Comparison of ENCODE assay signal across 16 cellular contexts in genomic region chr6:79257381-79258205, GRCh38. TPM values are rescaled to one million over a fixed set of nuclear protein-coding genes. Genes with fewer than 3 reads are reported as not detected.
A peak's percentile ranks its signal among the peaks of the same experiment; 100 is the strongest.
DNase-seq lines count a peak whose midpoint lies in the region; TF ChIP-seq lines count a peak whose summit lies in the region.
"Had no signal": no experiment of that assay in that cellular context is flagged by ENCODE, and none has a peak within 500 bp of the region (broad histone marks: within the 10 kb centered on the region; RNA-seq: fewer than 3 reads in every experiment).

No MANE protein-coding gene starts in this region.

- peaks cover 8% of the 10 kb centered on the region for H3K9me3 ChIP-seq in MG63
- peaks cover 0 to 22% (median 0%) of the 10 kb centered on the region in 4 donors for H3K9me3 ChIP-seq in tibial nerve
- H3K9me3 ChIP-seq: mucosa of descending colon had no signal

- DNase-seq in EH (ENCODE audit: low read depth) (peak; percentile 30), MG63 (peak; percentile 84), astrocyte of the spinal cord (ENCODE audit: low read depth, low spot score) (peak; percentile 40), glomerular visceral epithelial cell (ENCODE audit: extremely low spot score) (peak; percentile 18), cerebellar cortex (ENCODE audit: low spot score) (no peak), cerebellum (ENCODE audit: low spot score) (no peak), iPS-NIHi7 (ENCODE audit: extremely low spot score) (no peak), tibial nerve (ENCODE audit: low spot score in 2 of 2) (no peak)
- DNase-seq: activated CD4-positive, alpha-beta memory T cell treated with anti-CD3 and anti-CD28 coated beads for 36 hours; effector CD8-positive, alpha-beta T cell; kidney; mucosa of descending colon; NK-92 treated with Interleukin-12 subunit alpha and Interleukin-12 subunit beta, amount 100 ng/mL, for 24 hours; occipital lobe; stimulated activated naive CD4-positive, alpha-beta T cell treated with Interleukin-2 at 50 U/mL for 16 hours; T-helper 9 cell had no signal

- H3K36me3 ChIP-seq in MG63 (no peaks in the 10 kb centered on the region), tibial nerve (no peaks in the 10 kb centered on the region)

- no peak overlapping the region for H3K27ac ChIP-seq in tibial nerve

- 70 to 74% methylated on average over 5 of the region's 5 CpGs for WGBS in tibial nerve, 2 donors

- no peak for TF ChIP-seq POLR2A in tibial nerve (IDR thresholded peaks at IDR 0.05)

- H3K4me3 ChIP-seq in MG63 (no peak overlapping the region), astrocyte of the spinal cord (ENCODE audit: low read depth, low read length) (no peak overlapping the region), tibial nerve (no peak overlapping the region)
- H3K4me3 ChIP-seq: mucosa of descending colon had no signal

- H3K27me3 ChIP-seq in MG63 (no peaks in the 10 kb centered on the region), tibial nerve (no peaks in the 10 kb centered on the region)

- TF ChIP-seq CTCF in astrocyte of the spinal cord (IDR thresholded peaks at IDR 0.05; ENCODE audit: low read depth, low read length): no peak
- no peak for TF ChIP-seq CTCF in tibial nerve (IDR thresholded peaks at IDR 0.05)

- in situ Hi-C loops in astrocyte of the spinal cord (cut with HindIII; ENCODE audit: low sequenced_read_pairs): no loop called here

- TF ChIP-seq EP300 in tibial nerve (IDR thresholded peaks at IDR 0.05): no peak

- no peaks in the 10 kb centered on the region for H3K4me1 ChIP-seq in tibial nerve

RNA-seq across cellular contexts. Expression of gene HMGN3, which starts 23.1 kb away (rescaled TPM):
- 40.3 and 50.2 TPM in 2 replicates for total RNA-seq in MG63 (2014; rRNA removed; shearing (Covaris generic); ENCODE audit: low replicate concordance)
- total RNA-seq in cerebellum (37.5 TPM), tibial nerve (100 to 1,000 TPM in 1 of 4 donors, 10 to 100 TPM in 3; 40.8 to 104 (median 82.1) TPM)

Comparison
In these comparisons a context has a peak if more than half of its experiments do, and no peak if none do; other contexts are left out.
1. DNase-seq: peak in EH (single experiment), MG63 (single experiment), astrocyte of the spinal cord (single experiment) and glomerular visceral epithelial cell (single experiment); none in cerebellar cortex (single experiment), cerebellum (single experiment), iPS-NIHi7 (single experiment) and tibial nerve (0 of 2).